20 cellular contexts compared by ENCODE assay signal in the genomic region with DNA sequence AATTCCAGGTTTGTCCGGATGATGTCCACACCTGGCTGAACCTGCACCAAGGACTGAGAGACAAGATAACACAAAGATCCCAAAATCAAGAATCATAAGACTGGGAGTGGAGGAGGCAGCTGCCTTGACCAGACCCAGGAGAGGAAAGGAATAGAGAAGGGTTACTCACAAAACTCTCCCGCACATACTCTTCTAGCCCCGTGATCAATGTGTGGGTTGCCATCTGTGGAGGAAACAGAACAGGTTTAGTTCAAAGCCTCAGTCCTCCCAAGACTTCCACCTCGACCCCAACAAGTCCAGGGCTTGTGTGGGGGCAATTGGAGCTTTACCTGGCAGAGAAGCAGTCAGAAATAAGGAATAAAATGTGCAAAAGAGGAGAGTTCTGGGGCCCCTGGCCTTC. TPM values are rescaled to one million over a fixed set of nuclear protein-coding genes. Genes with fewer than 3 reads are reported as not detected.
"Had no signal": no experiment of that assay in that cellular context is flagged by ENCODE, and none has a peak within 500 bp of the region (broad histone marks: within the 10 kb centered on the region; RNA-seq: fewer than 3 reads in every experiment).

No MANE protein-coding gene starts in this region.

- H3K27ac Mint-ChIP-seq: mesothelial cell of epicardium had no signal

- H3K27me3 Mint-ChIP-seq: natural killer cell treated with Interleukin-12 subunit alpha and Interleukin-12 subunit beta and Interleukin-15 and Interleukin-18, amount 100 ng/mL, for 72 hours had no signal

- H3K4me1 Mint-ChIP-seq: mesothelial cell of epicardium had no signal

- H3K4me3 ChIP-seq: adrenal gland, ascending aorta, esophagus squamous epithelium, gastroesophageal sphincter, left ventricle myocardium inferior, thyroid gland, upper lobe of right lung had no signal

- H3K9me3 Mint-ChIP-seq: mesothelial cell of epicardium; natural killer cell treated with Interleukin-12 subunit alpha and Interleukin-12 subunit beta and Interleukin-15 and Interleukin-18, amount 100 ng/mL, for 72 hours had no signal

- H3K4me1 ChIP-seq: ascending aorta, esophagus squamous epithelium, gastroesophageal sphincter, left ventricle myocardium inferior, thyroid gland, upper lobe of right lung had no signal

- H3K9me3 ChIP-seq: adrenal gland, ascending aorta, esophagus squamous epithelium, gastroesophageal sphincter, left ventricle myocardium inferior, thyroid gland, upper lobe of right lung had no signal

- H3K27me3 ChIP-seq: adrenal gland, ascending aorta, esophagus squamous epithelium, gastroesophageal sphincter, thyroid gland, upper lobe of right lung had no signal

- ATAC-seq: gastroesophageal sphincter; natural killer cell treated with Interleukin-12 subunit alpha and Interleukin-12 subunit beta and Interleukin-15 and Interleukin-18, amount 100 ng/mL, for 72 hours; SK-N-SH treated with all-trans-retinoic acid at 6 μM for 48 hours; upper lobe of right lung had no signal

- H3K27ac ChIP-seq: adrenal gland, ascending aorta, esophagus squamous epithelium, gastroesophageal sphincter, left ventricle myocardium inferior, thyroid gland, upper lobe of right lung had no signal

- DNase-seq: activated CD4-positive, alpha-beta T cell treated with anti-CD3 and anti-CD28 coated beads for 48 hours; activated gamma-delta T cell; activated T-cell treated with anti-CD3 and anti-CD28 coated beads, Interleukin-2, amount 50 U/mL, for 48 hours; adrenal gland; central memory CD4-positive, alpha-beta T cell; esophagus squamous epithelium; hypothalamus; left ventricle myocardium inferior; mammary epithelial cell; nucleus accumbens; retina; stimulated activated CD4-positive, alpha-beta T cell treated with anti-CD3 and anti-CD28 coated beads, Interleukin-2, amount 100 ng/mL, for 48 hours; stimulated activated naive CD4-positive, alpha-beta T cell treated with Interleukin-2 at 50 U/mL for 16 hours; thyroid gland; upper lobe of right lung had no signal

- H3K4me3 Mint-ChIP-seq: mesothelial cell of epicardium; natural killer cell treated with Interleukin-12 subunit alpha and Interleukin-12 subunit beta and Interleukin-15 and Interleukin-18, amount 100 ng/mL, for 72 hours had no signal

RNA-seq across cellular contexts. Expression of a gene that starts 14.3 kb away (rescaled TPM):
- total RNA-seq: ascending aorta had no signal
